8 cellular contexts compared by ENCODE assay signal in the genomic region with DNA sequence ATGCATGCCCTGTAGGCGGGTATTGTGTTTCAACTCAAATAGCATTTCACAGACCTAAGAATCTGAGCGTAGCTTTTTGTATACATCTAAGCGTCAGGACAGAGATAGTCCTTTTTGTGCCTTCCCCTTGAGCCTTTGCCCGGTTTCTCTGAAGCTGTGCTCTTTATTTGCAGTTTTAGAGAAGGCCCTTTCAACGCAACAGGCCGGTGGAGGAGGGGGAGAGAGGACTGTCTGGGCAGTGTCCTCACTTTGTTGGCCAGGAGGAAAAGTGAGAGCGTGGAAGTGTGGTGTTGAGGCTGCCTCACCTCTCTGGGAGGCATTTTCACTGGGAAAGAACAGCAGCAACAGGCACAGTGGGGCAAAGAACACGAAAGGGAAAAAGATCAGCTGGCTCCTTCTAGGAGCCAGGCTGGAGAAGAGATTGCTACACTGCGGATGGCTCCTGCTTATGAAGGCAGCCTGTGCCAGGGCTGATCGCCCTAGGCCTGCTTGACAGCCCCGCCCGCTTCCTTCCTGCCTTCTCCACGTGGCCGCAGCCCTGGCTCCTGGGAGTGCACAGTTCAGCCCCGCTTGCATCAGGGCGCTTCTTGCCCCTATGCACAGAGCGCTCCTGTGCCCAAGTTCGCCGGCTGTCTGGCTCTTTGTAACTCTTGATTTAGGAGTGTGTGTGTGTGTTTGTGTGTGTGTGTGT.
DNase-seq lines count a peak whose midpoint lies in the region; ATAC-seq, FAIRE-seq and TF ChIP-seq lines count a peak whose summit lies in the region.

No MANE protein-coding gene starts in this region.

- H3K9me3 ChIP-seq in mammary epithelial cell (replicated peaks; ENCODE audit: insufficient read depth, low read length) (no peaks in the 10 kb centered on the region), HepG2 (ENCODE audit: low read length) (no peaks in the 10 kb centered on the region), upper lobe of right lung (no peaks in the 10 kb centered on the region), vagina (no peaks in the 10 kb centered on the region)

- in situ Hi-C loops in mammary epithelial cell (cut with MboI; ENCODE audit: low sequenced_read_pairs in 2 of 2) (no loop called here), HepG2 (cut with HindIII; ENCODE audit: extremely low pct_ligation_motif_present, low pct_unique_long_range_greater_than_20kb) (no loop called here)

- peak; percentile 92 for ATAC-seq in HepG2
- peak; percentile 91 for ATAC-seq in upper lobe of right lung

- 75% methylated on average over 12 of the region's 19 CpGs for WGBS in mammary epithelial cell (ENCODE audit: low coverage, missing lambda C conversion rate)
- WGBS in HepG2 (ENCODE audit: low lambda C conversion rate) = 29% methylated on average over 19 of the region's 19 CpGs

- DNase-seq in activated gamma-delta T cell treated with Interleukin-2 at 50 U/mL for 16 hours (peak; percentile 9), activated gamma-delta T cell (lab: John Stamatoyannopoulos, UW) (no peak), mammary epithelial cell (no peak), HepG2 (ENCODE audit: low spot score) (no peak), upper lobe of right lung (peak; percentile 73), vagina (ENCODE audit: extremely low spot score in 2 of 2) (no peak), HPDE6-E6E7 (ENCODE audit: extremely low spot score) (no peak), SKM-1 (lab: John Stamatoyannopoulos, UW; ENCODE audit: unreplicated experiment) (no peak)

- intact Hi-C loops in mammary epithelial cell (cut with micrococcal nuclease) = no loop called here
- intact Hi-C loops in HepG2 (cut with micrococcal nuclease; ENCODE audit: unreplicated experiment) = no loop called here
- intact Hi-C loops in upper lobe of right lung (cut with DNase I) = no loop called here
- intact Hi-C loops in vagina (cut with DNase I) = no loop called here

- no peak for TF ChIP-seq RAD21 in HepG2 (CRISPR knock-in tag; IDR thresholded peaks at IDR 0.05)

- H3K79me2 ChIP-seq in mammary epithelial cell (ENCODE audit: insufficient read depth, low read length) (no peaks in the 10 kb centered on the region), HepG2 (ENCODE audit: insufficient read depth, low read length) (no peaks in the 10 kb centered on the region)

- POLR2A ChIA-PET in HepG2 (lab: Yijun Ruan, JAX) = no interaction called here

- H3K4me3 ChIP-seq in mammary epithelial cell (replicated peaks in 1 of 3; ENCODE audit: insufficient read depth in 1 of 3, low read depth in 2 of 3, low read length in 3 of 3) (no peak overlapping the region), HepG2 (replicated peaks in 1 of 3; ENCODE audit: insufficient read depth in 1 of 3, low read depth in 2 of 3, low read length in 3 of 3) (no peak overlapping the region), upper lobe of right lung (no peak overlapping the region), vagina (no peak overlapping the region)

- H3K9ac ChIP-seq in mammary epithelial cell (ENCODE audit: insufficient read depth, low read length) = no peak overlapping the region
- no peak overlapping the region for H3K9ac ChIP-seq in HepG2 (ENCODE audit: insufficient read depth, low read depth, low read length)

- H3K4me2 ChIP-seq in mammary epithelial cell (ENCODE audit: insufficient read depth, low read depth, low read length) = no peak overlapping the region
- no peak overlapping the region for H3K4me2 ChIP-seq in HepG2 (ENCODE audit: low read depth, low read length)

- no TSS peak for BruUV-seq in mammary epithelial cell (replicated peaks; lab: Mats Ljungman, UMichigan)
- BruUV-seq in HepG2 (replicated peaks; lab: Mats Ljungman, UMichigan) = no TSS peak

- peaks cover 4% of the 10 kb centered on the region for H3K4me1 ChIP-seq in mammary epithelial cell (ENCODE audit: insufficient read depth, low read length)
- no peaks in the 10 kb centered on the region for H3K4me1 ChIP-seq in HepG2 (ENCODE audit: insufficient read depth, low read length)
- no peaks in the 10 kb centered on the region for H3K4me1 ChIP-seq in upper lobe of right lung
- no peaks in the 10 kb centered on the region for H3K4me1 ChIP-seq in vagina

- CTCF ChIA-PET in mammary epithelial cell (lab: Charles Lee; ENCODE audit: low non-redundant PET) = no interaction called here
- CTCF ChIA-PET in HepG2 (lab: Yijun Ruan, JAX; ENCODE audit: low intra/inter-chr PET ratio, low total read pairs) = no interaction called here

- H3K36me3 ChIP-seq in mammary epithelial cell (ENCODE audit: insufficient read depth, low read length) (no peaks in the 10 kb centered on the region), HepG2 (replicated peaks in 1 of 2; ENCODE audit: control insufficient read depth in 1 of 2, insufficient read depth in 2 of 2, low read length in 2 of 2) (no peaks in the 10 kb centered on the region), upper lobe of right lung (no peaks in the 10 kb centered on the region), vagina (no peaks in the 10 kb centered on the region)

- FAIRE-seq in HepG2 (lab: Jason Lieb, UNC) = no peak

- TF ChIP-seq EP300 in HepG2 (IDR thresholded peaks at IDR 0.05; ENCODE audit: low read depth in 2 of 2, low read length in 2 of 2) = no peak
- no peak for TF ChIP-seq EP300 in HepG2 (CRISPR knock-in tag; IDR thresholded peaks at IDR 0.05; ENCODE audit: borderline replicate concordance)

- no peak for TF ChIP-seq POLR2A in HepG2 (IDR thresholded peaks at IDR 0.05; ENCODE audit: insufficient read depth in 1 of 2, low read depth in 2 of 2, low read length in 2 of 2)
- no peak for TF ChIP-seq POLR2A in vagina (IDR thresholded peaks at IDR 0.05)

- H3K27ac ChIP-seq in mammary epithelial cell (ENCODE audit: insufficient read depth, low read depth, low read length) = no peak overlapping the region
- no peak overlapping the region for H3K27ac ChIP-seq in HepG2 (ENCODE audit: extremely low read length, insufficient read depth, low read length)
- H3K27ac ChIP-seq in upper lobe of right lung = no peak overlapping the region
- no peak overlapping the region for H3K27ac ChIP-seq in vagina

- TF ChIP-seq CTCF in mammary epithelial cell (conservative IDR thresholded peaks at IDR 0.05 in 1 of 2, IDR thresholded peaks at IDR 0.05 in 1 of 2; ENCODE audit: extremely low read depth in 1 of 2, insufficient read depth in 1 of 2, low read depth in 1 of 2, low read length in 2 of 2) = no peak
- TF ChIP-seq CTCF in HepG2 (CRISPR knock-in tag; IDR thresholded peaks at IDR 0.05) = no peak
- TF ChIP-seq CTCF in upper lobe of right lung (IDR thresholded peaks at IDR 0.05) = no peak
- no peak for TF ChIP-seq CTCF in vagina (IDR thresholded peaks at IDR 0.05)

- H4K20me1 ChIP-seq in mammary epithelial cell (ENCODE audit: insufficient read depth, low read length) (no peaks in the 10 kb centered on the region), HepG2 (ENCODE audit: insufficient read depth, low read length) (no peaks in the 10 kb centered on the region)

- H2AFZ ChIP-seq in mammary epithelial cell (ENCODE audit: low read depth, low read length) (peak overlapping the region; percentile 74), HepG2 (ENCODE audit: low read length) (no peak overlapping the region)

- dilution Hi-C loops in mammary epithelial cell (cut with HindIII; ENCODE audit: low sequenced_read_pairs) = no loop called here

- H3K27me3 ChIP-seq in mammary epithelial cell (ENCODE audit: insufficient read depth, low read length) (no peaks in the 10 kb centered on the region), HepG2 (ENCODE audit: control insufficient read depth in 1 of 2, insufficient read depth in 2 of 2, low read length in 2 of 2) (peaks cover 0 to 28% of the 10 kb centered on the region in 2 experiments; a peak in 4 of 5 replicates), upper lobe of right lung (peaks cover 10% of the 10 kb centered on the region), vagina (no peaks in the 10 kb centered on the region)

TF ChIP-seq in HepG2, 621 proteins besides CTCF, POLR2A, EP300 and RAD21 (continues in another document):
- TF ChIP-seq ZNF75D (CRISPR knock-in tag; IDR thresholded peaks at IDR 0.05; ENCODE audit: borderline replicate concordance) (no peak), ZNF570 (CRISPR knock-in tag; IDR thresholded peaks at IDR 0.05; ENCODE audit: borderline replicate concordance) (no peak), ZC3H4 (CRISPR knock-in tag; IDR thresholded peaks at IDR 0.05; ENCODE audit: borderline replicate concordance) (no peak), ZFX (CRISPR knock-in tag; IDR thresholded peaks at IDR 0.05; ENCODE audit: low read depth) (0 out of 2 replicates have a peak, but pooled peaks have one; percentile 27), ZNF230 (CRISPR knock-in tag; IDR thresholded peaks at IDR 0.05) (no peak), NFYB (CRISPR knock-in tag; IDR thresholded peaks at IDR 0.05) (no peak), ZNF432 (CRISPR knock-in tag; IDR thresholded peaks at IDR 0.05; ENCODE audit: borderline replicate concordance) (no peak), ZNF354B (CRISPR knock-in tag; IDR thresholded peaks at IDR 0.05) (no peak), GABPB1 (CRISPR knock-in tag; IDR thresholded peaks at IDR 0.05) (peak; percentile 23; the same call in 1 of the 2 replicates)
- TF ChIP-seq, protein P1, sequence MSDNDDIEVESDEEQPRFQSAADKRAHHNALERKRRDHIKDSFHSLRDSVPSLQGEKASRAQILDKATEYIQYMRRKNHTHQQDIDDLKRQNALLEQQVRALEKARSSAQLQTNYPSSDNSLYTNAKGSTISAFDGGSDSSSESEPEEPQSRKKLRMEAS (IDR thresholded peaks at IDR 0.05) = peak; percentile 60; the same call in 1 of the 2 replicates
- TF ChIP-seq, protein P2, sequence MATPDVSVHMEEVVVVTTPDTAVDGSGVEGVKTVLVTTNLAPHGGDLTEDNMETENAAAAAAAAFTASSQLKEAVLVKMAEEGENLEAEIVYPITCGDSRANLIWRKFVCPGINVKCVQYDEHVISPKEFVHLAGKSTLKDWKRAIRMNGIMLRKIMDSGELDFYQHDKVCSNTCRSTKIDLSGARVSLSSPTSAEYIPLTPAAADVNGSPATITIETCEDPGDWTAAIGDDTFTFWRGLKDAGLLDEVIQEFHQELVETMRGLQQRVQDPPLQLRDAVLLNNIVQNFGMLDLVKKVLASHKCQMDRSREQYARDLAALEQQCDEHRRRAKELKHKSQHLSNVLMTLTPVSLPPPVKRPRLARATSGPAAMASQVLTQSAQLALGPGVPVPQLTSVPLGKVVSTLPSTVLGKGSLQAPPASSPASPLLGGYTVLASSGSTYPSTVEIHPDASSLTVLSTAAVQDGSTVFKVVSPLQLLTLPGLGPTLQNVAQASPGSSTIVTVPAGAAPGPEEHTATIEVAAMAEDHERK (CRISPR knock-in tag; IDR thresholded peaks at IDR 0.05; ENCODE audit: low read depth) = no peak

Comparison
In these comparisons a context has a peak if more than half of its experiments do, and no peak if none do; other contexts are left out.
1. DNase-seq: peak in activated gamma-delta T cell treated with Interleukin-2 at 50 U/mL for 16 hours (single experiment) and upper lobe of right lung (single experiment); none in activated gamma-delta T cell (single experiment), mammary epithelial cell (single experiment), HepG2 (single experiment), vagina (0 of 2), HPDE6-E6E7 (single experiment) and SKM-1 (single experiment).